8 cellular contexts compared by ENCODE assay signal in genomic region chr22:18954333-18954732, GRCh38. TPM values are rescaled to one million over a fixed set of nuclear protein-coding genes. Genes with fewer than 3 reads are reported as not detected.
DNase-seq lines count a peak whose midpoint lies in the region; ATAC-seq, FAIRE-seq and TF ChIP-seq lines count a peak whose summit lies in the region.

No MANE protein-coding gene starts in this region.

- no peak overlapping the region for H3K27ac Mint-ChIP-seq in CD4-positive, CD25-positive, alpha-beta regulatory T cell
- H3K27ac Mint-ChIP-seq in osteocyte (ENCODE audit: unreplicated experiment), result no peak overlapping the region

- no peak for TF ChIP-seq POLR2A in upper lobe of left lung (IDR thresholded peaks at IDR 0.05)

- H3K4me3 Mint-ChIP-seq in CD4-positive, CD25-positive, alpha-beta regulatory T cell, result no peak overlapping the region
- H3K4me3 Mint-ChIP-seq in osteocyte (ENCODE audit: unreplicated experiment), result no peak overlapping the region

- no peaks in the 10 kb centered on the region for H3K4me1 Mint-ChIP-seq in CD4-positive, CD25-positive, alpha-beta regulatory T cell
- no peaks in the 10 kb centered on the region for H3K4me1 Mint-ChIP-seq in osteocyte (ENCODE audit: unreplicated experiment)

- no peaks in the 10 kb centered on the region for H3K27me3 ChIP-seq in CD4-positive, CD25-positive, alpha-beta regulatory T cell (ENCODE audit: control insufficient read depth, insufficient read depth, low read length)
- H3K27me3 ChIP-seq in upper lobe of left lung, result no peaks in the 10 kb centered on the region

- H3K27me3 Mint-ChIP-seq in CD4-positive, CD25-positive, alpha-beta regulatory T cell, result peaks cover 5% of the 10 kb centered on the region
- peaks cover 18% of the 10 kb centered on the region for H3K27me3 Mint-ChIP-seq in osteocyte (ENCODE audit: unreplicated experiment)

- H3K36me3 ChIP-seq in CD4-positive, CD25-positive, alpha-beta regulatory T cell (ENCODE audit: control insufficient read depth, insufficient read depth, low read length), result no peaks in the 10 kb centered on the region
- H3K36me3 ChIP-seq in upper lobe of left lung, result no peaks in the 10 kb centered on the region

- no peak for FAIRE-seq in frontal cortex (lab: Jason Lieb, UNC)

- no peaks in the 10 kb centered on the region for H3K9me3 ChIP-seq in CD4-positive, CD25-positive, alpha-beta regulatory T cell (ENCODE audit: control insufficient read depth in 2 of 2, low read length in 2 of 2)
- no peaks in the 10 kb centered on the region for H3K9me3 ChIP-seq in upper lobe of left lung

- TF ChIP-seq EP300 in upper lobe of left lung (IDR thresholded peaks at IDR 0.05), result no peak

- no peak overlapping the region for H3K4me3 ChIP-seq in CD4-positive, CD25-positive, alpha-beta regulatory T cell (ENCODE audit: low read depth, low read length)
- H3K4me3 ChIP-seq in upper lobe of left lung, result no peak overlapping the region

- ATAC-seq in CD4-positive, CD25-positive, alpha-beta regulatory T cell (ENCODE audit: low read depth in 2 of 2), result peak; percentile 53 to 68
- ATAC-seq in upper lobe of left lung (ENCODE audit: low FRiP score in 2 of 2) (peak; percentile 81 to 89), GM19035 (IDR thresholded peaks at IDR 0.05; ENCODE audit: unreplicated experiment) (no peak)

- H3K36me3 Mint-ChIP-seq in CD4-positive, CD25-positive, alpha-beta regulatory T cell, result no peaks in the 10 kb centered on the region
- no peaks in the 10 kb centered on the region for H3K36me3 Mint-ChIP-seq in osteocyte (ENCODE audit: unreplicated experiment)

- 4% methylated on average over 10 of the region's 10 CpGs; no CpG with 5 or more reads in 1 of the 2 donors for WGBS in upper lobe of left lung, 2 donors

- peak; percentile 83 for TF ChIP-seq CTCF in osteocyte (IDR thresholded peaks at IDR 0.05)
- TF ChIP-seq CTCF in upper lobe of left lung (IDR thresholded peaks at IDR 0.05), result peak; percentile 74 to 96 (median 82)

- peak; percentile 33 to 45 (median 45) for DNase-seq in CD4-positive, CD25-positive, alpha-beta regulatory T cell
- DNase-seq in HCEC 1CT (peak; percentile 21), RPMI7951 (ENCODE audit: low read depth) (peak; percentile 37), activated gamma-delta T cell (lab: John Stamatoyannopoulos, UW) (peak; percentile 31), frontal cortex (ENCODE audit: low spot score in 2 of 2) (peak; percentile 74 to 93), osteocyte (ENCODE audit: extremely low spot score, unreplicated experiment) (peak; percentile 92), upper lobe of left lung (peak; percentile 73 to 95)

- no peaks in the 10 kb centered on the region for H3K9me3 Mint-ChIP-seq in CD4-positive, CD25-positive, alpha-beta regulatory T cell
- no peaks in the 10 kb centered on the region for H3K9me3 Mint-ChIP-seq in osteocyte (ENCODE audit: unreplicated experiment)

- H3K27ac ChIP-seq in CD4-positive, CD25-positive, alpha-beta regulatory T cell (ENCODE audit: insufficient read depth, low read length, poor library complexity, severe bottlenecking), result no peak overlapping the region
- no peak overlapping the region for H3K27ac ChIP-seq in upper lobe of left lung

- no peaks in the 10 kb centered on the region for H3K4me1 ChIP-seq in CD4-positive, CD25-positive, alpha-beta regulatory T cell (ENCODE audit: control insufficient read depth, insufficient read depth, low read length, poor library complexity, severe bottlenecking)
- H3K4me1 ChIP-seq in upper lobe of left lung, result no peaks in the 10 kb centered on the region

RNA-seq across cellular contexts. Expression of gene PRODH, which starts 18.2 kb away (rescaled TPM):
- total RNA-seq in CD4-positive, CD25-positive, alpha-beta regulatory T cell, result not detected
- not detected for polyA plus RNA-seq in CD4-positive, CD25-positive, alpha-beta regulatory T cell
- not detected in 2 replicates for total RNA-seq in RPMI7951 (2014; rRNA removed; shearing (Covaris generic))
- total RNA-seq in frontal cortex (0.82 TPM), osteocyte (11.2 and 12.0 TPM in 2 replicates), upper lobe of left lung (100 to 1,000 TPM in 3 of 6 donors, 10 to 100 TPM in 3; 37.1 to 206 (median 91.1) TPM)

RNA-seq across cellular contexts. Expression of gene DGCR6, which starts 48.2 kb away (rescaled TPM):
- total RNA-seq in CD4-positive, CD25-positive, alpha-beta regulatory T cell, result 6.5 TPM
- polyA plus RNA-seq in CD4-positive, CD25-positive, alpha-beta regulatory T cell, result 1 to 10 TPM in 1 of 4 donors, under 1 TPM in 3; 0.07 to 1.8 (median 0.47) TPM
- 0.96 and 1.2 TPM in 2 replicates for total RNA-seq in RPMI7951 (2014; rRNA removed; shearing (Covaris generic))
- total RNA-seq in frontal cortex (10.2 TPM), osteocyte (4.3 and 5.2 TPM in 2 replicates), upper lobe of left lung (1 to 10 TPM; 2.1 to 8.4 (median 4.2) TPM)

Comparison
In these comparisons a context has a peak if more than half of its experiments do, and no peak if none do; other contexts are left out.
1. DNase-seq: peak in every context shown above with its lines; median percentile 92 in osteocyte; 84 in upper lobe of left lung; 84 in frontal cortex; 45 in CD4-positive, CD25-positive, alpha-beta regulatory T cell; 37 in RPMI7951; 31 in activated gamma-delta T cell; 21 in HCEC 1CT.